In the genomic region with DNA sequence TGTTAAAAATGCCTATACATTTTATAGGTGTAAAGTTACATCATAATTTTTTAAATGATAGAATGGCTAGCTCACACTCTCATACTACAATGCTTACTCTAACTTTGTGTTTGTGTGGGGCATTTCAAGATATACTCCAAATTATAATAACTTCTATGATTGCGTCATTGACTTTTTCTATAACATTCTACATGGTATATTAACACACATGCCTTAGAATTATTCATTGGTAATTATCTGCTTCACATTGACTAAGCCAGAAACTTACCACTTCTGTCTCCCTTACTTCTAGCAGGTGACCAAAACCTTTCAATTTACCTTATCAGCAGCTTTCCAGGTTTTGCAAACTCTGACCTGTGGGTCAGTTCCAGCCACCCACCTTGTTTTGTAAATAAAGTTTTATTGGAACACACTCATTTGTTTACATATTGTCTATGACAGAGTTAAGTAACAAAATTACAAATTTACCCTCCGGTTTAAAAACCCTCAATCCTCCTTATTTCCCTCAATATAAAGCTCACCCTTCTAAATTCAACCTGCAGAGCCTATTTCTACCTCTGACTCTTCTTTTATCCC, we compare ENCODE assay signal across 18 cellular contexts. TPM values are rescaled to one million over a fixed set of nuclear protein-coding genes. Genes with fewer than 3 reads are reported as not detected.
"Had no signal": no experiment of that assay in that cellular context is flagged by ENCODE, and none has a peak within 500 bp of the region (broad histone marks: within the 10 kb centered on the region; RNA-seq: fewer than 3 reads in every experiment).

No MANE protein-coding gene starts in this region.

- H3K9me3 ChIP-seq: ascending aorta, esophagus muscularis mucosa, prostate gland, spleen, suprapubic skin had no signal

- H3K27ac Mint-ChIP-seq: activated CD4-positive, alpha-beta T cell treated with anti-CD3 and anti-CD28 coated beads, Interleukin-2, amount 10 ng/mL, durations not matched to agents 24 days and 14 days; activated naive CD8-positive, alpha-beta T cell treated with anti-CD3 and anti-CD28 coated beads, Interleukin-2, amount 10 ng/mL, durations not matched to agents 7 days and 5 days; activated T-helper 1 cell treated with anti-CD3 and anti-CD28 coated beads, Interleukin-12 subunit alpha, Interleukin-12 subunit beta, Interleukin-2, Interleukin-4 antibody, amounts not matched to agents 30 ng/mL and 10 ng/mL and 1 ng/mL, durations not matched to agents 14 hours and 24 hours and 36 hours; endodermal cell; stimulated activated naive CD8-positive, alpha-beta T cell treated with anti-CD3 and anti-CD28 coated beads, Interleukin-15, Interleukin-2, amounts not matched to agents 100 ng/mL and 50 ng/mL, for 24 hours; type B pancreatic cell had no signal

- H3K4me3 Mint-ChIP-seq: activated CD4-positive, alpha-beta T cell treated with anti-CD3 and anti-CD28 coated beads, Interleukin-2, amount 10 ng/mL, durations not matched to agents 24 days and 14 days; activated naive CD8-positive, alpha-beta T cell treated with anti-CD3 and anti-CD28 coated beads, Interleukin-2, amount 10 ng/mL, durations not matched to agents 7 days and 5 days; activated T-helper 1 cell treated with anti-CD3 and anti-CD28 coated beads, Interleukin-12 subunit alpha, Interleukin-12 subunit beta, Interleukin-2, Interleukin-4 antibody, amounts not matched to agents 30 ng/mL and 10 ng/mL and 1 ng/mL, durations not matched to agents 14 hours and 24 hours and 36 hours; endodermal cell; nephron; stimulated activated naive CD8-positive, alpha-beta T cell treated with anti-CD3 and anti-CD28 coated beads, Interleukin-15, Interleukin-2, amounts not matched to agents 100 ng/mL and 50 ng/mL, for 24 hours; type B pancreatic cell had no signal

- H3K4me1 ChIP-seq: ascending aorta, esophagus muscularis mucosa, prostate gland, spleen, suprapubic skin had no signal

- H3K27ac ChIP-seq: ascending aorta, cardiac muscle cell, dorsolateral prefrontal cortex, esophagus muscularis mucosa, prostate gland, spleen, suprapubic skin had no signal

- H3K36me3 Mint-ChIP-seq: activated naive CD8-positive, alpha-beta T cell treated with anti-CD3 and anti-CD28 coated beads, Interleukin-2, amount 10 ng/mL, durations not matched to agents 7 days and 5 days; type B pancreatic cell had no signal

- H3K27me3 Mint-ChIP-seq: activated CD4-positive, alpha-beta T cell treated with anti-CD3 and anti-CD28 coated beads, Interleukin-2, amount 10 ng/mL, durations not matched to agents 24 days and 14 days; activated naive CD8-positive, alpha-beta T cell treated with anti-CD3 and anti-CD28 coated beads, Interleukin-2, amount 10 ng/mL, durations not matched to agents 7 days and 5 days; stimulated activated naive CD8-positive, alpha-beta T cell treated with anti-CD3 and anti-CD28 coated beads, Interleukin-15, Interleukin-2, amounts not matched to agents 100 ng/mL and 50 ng/mL, for 24 hours had no signal

- H3K36me3 ChIP-seq: ascending aorta, cardiac muscle cell, esophagus muscularis mucosa, prostate gland, spleen, suprapubic skin had no signal

- H3K27me3 ChIP-seq: ascending aorta, cardiac muscle cell, dorsolateral prefrontal cortex, esophagus muscularis mucosa, spleen, suprapubic skin had no signal

- H3K9me3 Mint-ChIP-seq: activated CD4-positive, alpha-beta T cell treated with anti-CD3 and anti-CD28 coated beads, Interleukin-2, amount 10 ng/mL, durations not matched to agents 24 days and 14 days; activated naive CD8-positive, alpha-beta T cell treated with anti-CD3 and anti-CD28 coated beads, Interleukin-2, amount 10 ng/mL, durations not matched to agents 7 days and 5 days; activated T-helper 1 cell treated with anti-CD3 and anti-CD28 coated beads, Interleukin-12 subunit alpha, Interleukin-12 subunit beta, Interleukin-2, Interleukin-4 antibody, amounts not matched to agents 30 ng/mL and 10 ng/mL and 1 ng/mL, durations not matched to agents 14 hours and 24 hours and 36 hours; nephron; stimulated activated naive CD8-positive, alpha-beta T cell treated with anti-CD3 and anti-CD28 coated beads, Interleukin-15, Interleukin-2, amounts not matched to agents 100 ng/mL and 50 ng/mL, for 24 hours; type B pancreatic cell had no signal

- DNase-seq: activated CD4-positive, alpha-beta T cell treated with anti-CD3 and anti-CD28 coated beads, Interleukin-2, amount 10 ng/mL, durations not matched to agents 24 days and 14 days; activated CD4-positive, CD25-positive, alpha-beta regulatory T cell; activated naive CD8-positive, alpha-beta T cell treated with anti-CD3 and anti-CD28 coated beads, Interleukin-2, amount 10 ng/mL, durations not matched to agents 7 days and 5 days; dorsolateral prefrontal cortex; endodermal cell; glutamatergic neuron; nucleus accumbens; right cardiac atrium; spleen had no signal

- H3K4me1 Mint-ChIP-seq: activated CD4-positive, alpha-beta T cell treated with anti-CD3 and anti-CD28 coated beads, Interleukin-2, amount 10 ng/mL, durations not matched to agents 24 days and 14 days; activated naive CD8-positive, alpha-beta T cell treated with anti-CD3 and anti-CD28 coated beads, Interleukin-2, amount 10 ng/mL, durations not matched to agents 7 days and 5 days had no signal

- H3K4me3 ChIP-seq: ascending aorta, cardiac muscle cell, dorsolateral prefrontal cortex, esophagus muscularis mucosa, prostate gland, spleen, suprapubic skin had no signal

RNA-seq across cellular contexts. Expression of a gene that starts 12.7 kb away (rescaled TPM):
- total RNA-seq: activated CD4-positive, alpha-beta T cell treated with anti-CD3 and anti-CD28 coated beads, Interleukin-2, amount 10 ng/mL, durations not matched to agents 24 days and 14 days; activated naive CD8-positive, alpha-beta T cell treated with anti-CD3 and anti-CD28 coated beads, Interleukin-2, amount 10 ng/mL, durations not matched to agents 7 days and 5 days; activated T-helper 1 cell treated with anti-CD3 and anti-CD28 coated beads, Interleukin-12 subunit alpha, Interleukin-12 subunit beta, Interleukin-2, Interleukin-4 antibody, amounts not matched to agents 30 ng/mL and 10 ng/mL and 1 ng/mL, durations not matched to agents 14 hours and 24 hours and 36 hours had no signal
